ENCODE assay signal across 15 cellular contexts in the genomic region with DNA sequence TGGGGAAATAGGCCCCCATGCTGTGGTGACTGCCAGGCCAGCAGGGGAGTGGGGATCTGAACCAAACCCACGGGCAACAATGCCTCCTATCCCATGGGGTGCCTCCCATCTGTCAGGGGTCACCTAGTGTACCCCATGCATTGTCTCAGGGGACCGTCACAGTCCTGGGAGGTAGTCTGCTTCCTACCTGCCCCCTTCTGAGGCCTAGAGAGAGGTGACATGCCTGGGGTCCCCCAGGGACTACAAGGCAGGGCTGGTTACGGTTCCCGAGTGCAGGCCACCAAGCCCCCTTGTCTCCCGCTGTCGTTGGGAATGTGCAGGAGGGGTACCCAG. TPM values are rescaled to one million over a fixed set of nuclear protein-coding genes. Genes with fewer than 3 reads are reported as not detected.
DNase-seq lines count a peak whose midpoint lies in the region; ATAC-seq lines count a peak whose summit lies in the region.
"Had no signal": no experiment of that assay in that cellular context is flagged by ENCODE, and none has a peak within 500 bp of the region (broad histone marks: within the 10 kb centered on the region; RNA-seq: fewer than 3 reads in every experiment).

No MANE protein-coding gene starts in this region.

- peaks cover 16% of the 10 kb centered on the region for H3K4me1 Mint-ChIP-seq in activated CD4-positive, alpha-beta T cell treated with anti-CD3 and anti-CD28 coated beads, Interleukin-2, amount 10 ng/mL, durations not matched to agents 24 days and 14 days
- H3K4me1 Mint-ChIP-seq in activated T-helper 1 cell treated with anti-CD3 and anti-CD28 coated beads, Interleukin-12 subunit alpha, Interleukin-12 subunit beta, Interleukin-2, Interleukin-4 antibody, amounts not matched to agents 30 ng/mL and 10 ng/mL and 1 ng/mL, durations not matched to agents 14 hours and 24 hours and 36 hours (ENCODE audit: low read depth), result peaks cover 16% of the 10 kb centered on the region
- H3K4me1 Mint-ChIP-seq in stimulated activated effector memory CD8-positive, alpha-beta T cell treated with anti-CD3 and anti-CD28 coated beads, Interleukin-12 subunit alpha, Interleukin-12 subunit beta, amount 100 ng/mL, for 72 hours, result peaks cover 39% of the 10 kb centered on the region

- H3K4me3 ChIP-seq in iPS-15b (ENCODE audit: low read depth, low read length), result no peak overlapping the region
- H3K4me3 ChIP-seq: transverse colon had no signal

- no peaks in the 10 kb centered on the region for H3K9me3 Mint-ChIP-seq in activated CD4-positive, alpha-beta T cell treated with anti-CD3 and anti-CD28 coated beads, Interleukin-2, amount 10 ng/mL, durations not matched to agents 24 days and 14 days
- H3K9me3 Mint-ChIP-seq in activated T-helper 1 cell treated with anti-CD3 and anti-CD28 coated beads, Interleukin-12 subunit alpha, Interleukin-12 subunit beta, Interleukin-2, Interleukin-4 antibody, amounts not matched to agents 30 ng/mL and 10 ng/mL and 1 ng/mL, durations not matched to agents 14 hours and 24 hours and 36 hours, result no peaks in the 10 kb centered on the region
- no peaks in the 10 kb centered on the region for H3K9me3 Mint-ChIP-seq in stimulated activated effector memory CD8-positive, alpha-beta T cell treated with anti-CD3 and anti-CD28 coated beads, Interleukin-12 subunit alpha, Interleukin-12 subunit beta, amount 100 ng/mL, for 72 hours
- H3K9me3 Mint-ChIP-seq: activated naive CD8-positive, alpha-beta T cell treated with anti-CD3 and anti-CD28 coated beads for 36 hours had no signal

- H3K9me3 ChIP-seq in iPS-15b (ENCODE audit: control insufficient read depth, insufficient read depth, low read length), result no peaks in the 10 kb centered on the region
- H3K9me3 ChIP-seq: transverse colon had no signal

- no peaks in the 10 kb centered on the region for H3K27me3 Mint-ChIP-seq in activated CD4-positive, alpha-beta T cell treated with anti-CD3 and anti-CD28 coated beads, Interleukin-2, amount 10 ng/mL, durations not matched to agents 24 days and 14 days
- H3K27me3 Mint-ChIP-seq in activated T-helper 1 cell treated with anti-CD3 and anti-CD28 coated beads, Interleukin-12 subunit alpha, Interleukin-12 subunit beta, Interleukin-2, Interleukin-4 antibody, amounts not matched to agents 30 ng/mL and 10 ng/mL and 1 ng/mL, durations not matched to agents 14 hours and 24 hours and 36 hours (ENCODE audit: insufficient read depth), result no peaks in the 10 kb centered on the region
- H3K27me3 Mint-ChIP-seq: activated naive CD8-positive, alpha-beta T cell treated with anti-CD3 and anti-CD28 coated beads for 36 hours had no signal

- ATAC-seq in stimulated activated effector memory CD8-positive, alpha-beta T cell treated with anti-CD3 and anti-CD28 coated beads, Interleukin-12 subunit alpha, Interleukin-12 subunit beta, amount 100 ng/mL, for 72 hours, result no peak
- ATAC-seq in GM18502 (IDR thresholded peaks at IDR 0.05; ENCODE audit: poor library complexity, unreplicated experiment), result no peak

- peaks cover 7% of the 10 kb centered on the region for H3K36me3 ChIP-seq in iPS-15b (ENCODE audit: control insufficient read depth, insufficient read depth, low read length)

- intact Hi-C loops in activated CD4-positive, alpha-beta T cell treated with anti-CD3 and anti-CD28 coated beads, Interleukin-2, amount 10 ng/mL, durations not matched to agents 24 days and 14 days (cut with micrococcal nuclease), result no loop called here
- intact Hi-C loops in activated T-helper 1 cell treated with anti-CD3 and anti-CD28 coated beads, Interleukin-12 subunit alpha, Interleukin-12 subunit beta, Interleukin-2, Interleukin-4 antibody, amounts not matched to agents 30 ng/mL and 10 ng/mL and 1 ng/mL, durations not matched to agents 14 hours and 24 hours and 36 hours (cut with micrococcal nuclease), result no loop called here

- no peaks in the 10 kb centered on the region for H3K27me3 ChIP-seq in iPS-15b (ENCODE audit: control insufficient read depth, insufficient read depth, low read length)
- H3K27me3 ChIP-seq: transverse colon had no signal

- peak overlapping the region; percentile 34 for H3K27ac Mint-ChIP-seq in activated CD4-positive, alpha-beta T cell treated with anti-CD3 and anti-CD28 coated beads, Interleukin-2, amount 10 ng/mL, durations not matched to agents 24 days and 14 days
- peak overlapping the region; percentile 48 for H3K27ac Mint-ChIP-seq in activated T-helper 1 cell treated with anti-CD3 and anti-CD28 coated beads, Interleukin-12 subunit alpha, Interleukin-12 subunit beta, Interleukin-2, Interleukin-4 antibody, amounts not matched to agents 30 ng/mL and 10 ng/mL and 1 ng/mL, durations not matched to agents 14 hours and 24 hours and 36 hours
- peak overlapping the region; percentile 69 for H3K27ac Mint-ChIP-seq in stimulated activated effector memory CD8-positive, alpha-beta T cell treated with anti-CD3 and anti-CD28 coated beads, Interleukin-12 subunit alpha, Interleukin-12 subunit beta, amount 100 ng/mL, for 72 hours
- H3K27ac Mint-ChIP-seq: activated naive CD8-positive, alpha-beta T cell treated with anti-CD3 and anti-CD28 coated beads for 36 hours had no signal

- H3K4me3 Mint-ChIP-seq in activated CD4-positive, alpha-beta T cell treated with anti-CD3 and anti-CD28 coated beads, Interleukin-2, amount 10 ng/mL, durations not matched to agents 24 days and 14 days, result no peak overlapping the region
- H3K4me3 Mint-ChIP-seq in activated T-helper 1 cell treated with anti-CD3 and anti-CD28 coated beads, Interleukin-12 subunit alpha, Interleukin-12 subunit beta, Interleukin-2, Interleukin-4 antibody, amounts not matched to agents 30 ng/mL and 10 ng/mL and 1 ng/mL, durations not matched to agents 14 hours and 24 hours and 36 hours, result no peak overlapping the region
- no peak overlapping the region for H3K4me3 Mint-ChIP-seq in stimulated activated effector memory CD8-positive, alpha-beta T cell treated with anti-CD3 and anti-CD28 coated beads, Interleukin-12 subunit alpha, Interleukin-12 subunit beta, amount 100 ng/mL, for 72 hours
- H3K4me3 Mint-ChIP-seq: activated naive CD8-positive, alpha-beta T cell treated with anti-CD3 and anti-CD28 coated beads for 36 hours had no signal

- H3K36me3 Mint-ChIP-seq in activated CD4-positive, alpha-beta T cell treated with anti-CD3 and anti-CD28 coated beads, Interleukin-2, amount 10 ng/mL, durations not matched to agents 24 days and 14 days (ENCODE audit: low read depth), result peaks cover 9% of the 10 kb centered on the region
- peaks cover 5% of the 10 kb centered on the region for H3K36me3 Mint-ChIP-seq in activated T-helper 1 cell treated with anti-CD3 and anti-CD28 coated beads, Interleukin-12 subunit alpha, Interleukin-12 subunit beta, Interleukin-2, Interleukin-4 antibody, amounts not matched to agents 30 ng/mL and 10 ng/mL and 1 ng/mL, durations not matched to agents 14 hours and 24 hours and 36 hours (ENCODE audit: low read depth)
- peaks cover 14% of the 10 kb centered on the region for H3K36me3 Mint-ChIP-seq in stimulated activated effector memory CD8-positive, alpha-beta T cell treated with anti-CD3 and anti-CD28 coated beads, Interleukin-12 subunit alpha, Interleukin-12 subunit beta, amount 100 ng/mL, for 72 hours

- peak overlapping the region; percentile 24 for H3K9ac ChIP-seq in iPS-15b (ENCODE audit: low read depth, low read length)
- H3K9ac ChIP-seq: KMS-11 had no signal

- H3K4me1 ChIP-seq in iPS-15b (ENCODE audit: control insufficient read depth, insufficient read depth, low read length), result peaks cover 12% of the 10 kb centered on the region

- no peak for DNase-seq in activated CD4-positive, alpha-beta T cell treated with anti-CD3 and anti-CD28 coated beads, Interleukin-2, amount 10 ng/mL, durations not matched to agents 24 days and 14 days
- no peak for DNase-seq in activated CD4-positive, alpha-beta T cell treated with anti-CD3 and anti-CD28 coated beads for 1 hour
- no peak for DNase-seq in activated T-helper 1 cell treated with anti-CD3 and anti-CD28 coated beads, Interleukin-12 subunit alpha, Interleukin-12 subunit beta, Interleukin-2, Interleukin-4 antibody, amounts not matched to agents 30 ng/mL and 10 ng/mL and 1 ng/mL, durations not matched to agents 14 hours and 24 hours and 36 hours (ENCODE audit: low spot score)
- no peak for DNase-seq in stimulated activated effector memory CD8-positive, alpha-beta T cell treated with anti-CD3 and anti-CD28 coated beads, Interleukin-12 subunit alpha, Interleukin-12 subunit beta, amount 100 ng/mL, for 72 hours (ENCODE audit: low spot score in 2 of 2)
- DNase-seq in NCI-H345 treated with DMSO at 0.1 percent for 48 hours (lab: John Stamatoyannopoulos, UW; ENCODE audit: unreplicated experiment) (no peak), ecto neural progenitor cell (ENCODE audit: low spot score) (no peak)
- DNase-seq: 8988T; activated naive CD8-positive, alpha-beta T cell treated with anti-CD3 and anti-CD28 coated beads for 36 hours; Calu3; NCI-H2081 treated with DMSO at 0.1 percent for 48 hours; SW 1271; transverse colon had no signal

RNA-seq across cellular contexts. Expression of a gene that starts 11.1 kb away (rescaled TPM):
- total RNA-seq in activated CD4-positive, alpha-beta T cell treated with anti-CD3 and anti-CD28 coated beads, Interleukin-2, amount 10 ng/mL, durations not matched to agents 24 days and 14 days, result 129 and 132 TPM in 2 replicates
- 131 and 133 TPM in 2 replicates for total RNA-seq in activated T-helper 1 cell treated with anti-CD3 and anti-CD28 coated beads, Interleukin-12 subunit alpha, Interleukin-12 subunit beta, Interleukin-2, Interleukin-4 antibody, amounts not matched to agents 30 ng/mL and 10 ng/mL and 1 ng/mL, durations not matched to agents 14 hours and 24 hours and 36 hours

RNA-seq across cellular contexts. Expression of a gene that starts 22.1 kb away (rescaled TPM):
- total RNA-seq in activated CD4-positive, alpha-beta T cell treated with anti-CD3 and anti-CD28 coated beads, Interleukin-2, amount 10 ng/mL, durations not matched to agents 24 days and 14 days, result not detected in 2 replicates
- total RNA-seq in activated T-helper 1 cell treated with anti-CD3 and anti-CD28 coated beads, Interleukin-12 subunit alpha, Interleukin-12 subunit beta, Interleukin-2, Interleukin-4 antibody, amounts not matched to agents 30 ng/mL and 10 ng/mL and 1 ng/mL, durations not matched to agents 14 hours and 24 hours and 36 hours, result 0.13 TPM in 1 of 2 replicates, not detected in the other
- total RNA-seq: Calu3 had no signal

RNA-seq across cellular contexts. Expression of a gene that starts 31.3 kb away (rescaled TPM):
- 108 and 119 TPM in 2 replicates for total RNA-seq in activated CD4-positive, alpha-beta T cell treated with anti-CD3 and anti-CD28 coated beads, Interleukin-2, amount 10 ng/mL, durations not matched to agents 24 days and 14 days
- 110 and 120 TPM in 2 replicates for total RNA-seq in activated T-helper 1 cell treated with anti-CD3 and anti-CD28 coated beads, Interleukin-12 subunit alpha, Interleukin-12 subunit beta, Interleukin-2, Interleukin-4 antibody, amounts not matched to agents 30 ng/mL and 10 ng/mL and 1 ng/mL, durations not matched to agents 14 hours and 24 hours and 36 hours

RNA-seq across cellular contexts. Expression of a gene that starts 42.5 kb away (rescaled TPM):
- total RNA-seq in activated CD4-positive, alpha-beta T cell treated with anti-CD3 and anti-CD28 coated beads, Interleukin-2, amount 10 ng/mL, durations not matched to agents 24 days and 14 days, result 117 and 126 TPM in 2 replicates
- 104 and 120 TPM in 2 replicates for total RNA-seq in activated T-helper 1 cell treated with anti-CD3 and anti-CD28 coated beads, Interleukin-12 subunit alpha, Interleukin-12 subunit beta, Interleukin-2, Interleukin-4 antibody, amounts not matched to agents 30 ng/mL and 10 ng/mL and 1 ng/mL, durations not matched to agents 14 hours and 24 hours and 36 hours
